Comparison of ENCODE assay signal across 17 cellular contexts in the genomic region with DNA sequence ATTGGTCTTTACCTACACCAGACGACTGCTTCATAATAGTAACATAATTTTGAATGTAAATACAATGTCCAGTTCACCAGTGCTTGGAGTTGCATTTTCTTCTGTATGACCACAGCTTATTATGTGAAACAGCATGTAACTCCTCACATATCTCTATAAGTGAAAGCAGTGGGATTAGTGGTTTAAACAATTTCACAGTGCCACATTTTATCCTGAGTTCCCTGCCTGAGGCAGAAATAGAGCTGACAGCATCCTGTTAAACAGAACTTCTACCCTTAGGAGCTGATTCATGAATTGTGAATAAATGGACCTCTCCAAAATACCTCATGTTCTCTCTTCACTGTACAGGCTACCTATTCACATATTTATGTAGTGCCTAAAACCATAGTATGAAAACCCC.
DNase-seq lines count a peak whose midpoint lies in the region; TF ChIP-seq lines count a peak whose summit lies in the region.
"Had no signal": no experiment of that assay in that cellular context is flagged by ENCODE, and none has a peak within 500 bp of the region (broad histone marks: within the 10 kb centered on the region; RNA-seq: fewer than 3 reads in every experiment).

No MANE protein-coding gene starts in this region.

- no peak overlapping the region for H2AFZ ChIP-seq in hepatocyte

- H4K20me1 ChIP-seq in hepatocyte (ENCODE audit: insufficient read depth, poor library complexity, severe bottlenecking): no peaks in the 10 kb centered on the region

- no peaks in the 10 kb centered on the region for H3K4me1 ChIP-seq in hepatocyte (ENCODE audit: insufficient read depth)
- H3K4me1 ChIP-seq: BE2C, Peyer's patch had no signal

- H3K36me3 ChIP-seq in SK-N-MC (ENCODE audit: insufficient read depth, low read length) (no peaks in the 10 kb centered on the region), hepatocyte (replicated peaks; ENCODE audit: insufficient read depth, low read depth) (no peaks in the 10 kb centered on the region)
- H3K36me3 ChIP-seq: BE2C, Peyer's patch had no signal

- DNase-seq in EH (ENCODE audit: low read depth): peak; percentile 2
- peak; percentile 31 for DNase-seq in NCI-H226
- DNase-seq in SK-N-MC (ENCODE audit: low read depth, low spot score): peak; percentile 76
- DNase-seq in dedifferentiated amniotic fluid mesenchymal stem cell (ENCODE audit: extremely low spot score): peak; percentile 73
- DNase-seq in NCI-H2081 (lab: John Stamatoyannopoulos, UW): no peak
- DNase-seq in stimulated activated CD4-positive, alpha-beta T cell treated with anti-CD3 and anti-CD28 coated beads, Interleukin-4, amount 100 ng/mL, for 24 hours: no peak
- DNase-seq in hepatocyte (ENCODE audit: low spot score): no peak
- DNase-seq: BE2C, Calu3, DMS79 treated with DMSO at 0.1 percent for 48 hours, Karpas-422, NCI-H1105, NCI-H1436 treated with DMSO at 0.1 percent for 48 hours, NCI-H1930, NCI-H526 treated with DMSO at 0.1 percent for 48 hours, Peyer's patch had no signal

- H3K9ac ChIP-seq in SK-N-MC (ENCODE audit: insufficient read length): no peak overlapping the region

- H3K27ac ChIP-seq in SK-N-MC (no peak overlapping the region), hepatocyte (no peak overlapping the region)
- H3K27ac ChIP-seq: 22Rv1, Peyer's patch had no signal

- no peak overlapping the region for H3K4me2 ChIP-seq in hepatocyte

- WGBS in hepatocyte (ENCODE audit: low lambda C conversion rate, missing lambda C conversion rate): 41% methylated on average over 1 of the region's 1 CpG

- no peaks in the 10 kb centered on the region for H3K9me2 ChIP-seq in hepatocyte (replicated peaks; ENCODE audit: insufficient read depth)

- H3K79me2 ChIP-seq in hepatocyte: no peaks in the 10 kb centered on the region

- TF ChIP-seq CTCF in hepatocyte (IDR thresholded peaks at IDR 0.05; ENCODE audit: poor library complexity): no peak

- H3K4me3 ChIP-seq in SK-N-MC (no peak overlapping the region), hepatocyte (no peak overlapping the region)
- H3K4me3 ChIP-seq: Peyer's patch had no signal

- H3K9me3 ChIP-seq in SK-N-MC (ENCODE audit: low read depth, low read length): no peaks in the 10 kb centered on the region
- H3K9me3 ChIP-seq in hepatocyte (ENCODE audit: low read depth): no peaks in the 10 kb centered on the region
- H3K9me3 ChIP-seq: BE2C, Peyer's patch had no signal

- no peaks in the 10 kb centered on the region for H3K27me3 ChIP-seq in hepatocyte
- H3K27me3 ChIP-seq: BE2C, Peyer's patch had no signal

Comparison
In these comparisons a context has a peak if more than half of its experiments do, and no peak if none do; other contexts are left out.
1. DNase-seq: peak in EH (single experiment), NCI-H226 (single experiment), SK-N-MC (single experiment) and dedifferentiated amniotic fluid mesenchymal stem cell (single experiment); none in NCI-H2081 (0 of 2), stimulated activated CD4-positive, alpha-beta T cell treated with anti-CD3 and anti-CD28 coated beads, Interleukin-4, amount 100 ng/mL, for 24 hours (single experiment) and hepatocyte (single experiment).